18 cellular contexts compared by ENCODE assay signal in the genomic region with DNA sequence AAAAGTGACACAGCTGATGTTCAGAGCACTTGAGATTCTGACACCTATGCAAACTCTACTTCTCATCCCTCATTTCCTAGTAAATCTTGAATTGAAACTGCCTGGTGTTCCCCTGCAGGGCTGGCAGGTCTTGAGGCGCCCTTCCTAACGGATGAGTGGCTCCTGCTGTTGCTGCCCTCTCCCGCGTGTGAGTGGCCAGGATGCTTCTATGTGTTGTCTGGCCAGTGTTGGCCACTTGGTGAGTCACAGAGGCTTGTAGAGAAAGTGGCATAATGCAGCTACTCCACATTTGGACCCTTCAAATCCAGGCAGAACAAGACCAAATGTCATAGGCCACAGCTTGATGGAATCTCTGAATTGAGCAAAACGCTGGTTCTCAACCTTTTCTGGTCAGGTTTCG.
DNase-seq lines count a peak whose midpoint lies in the region; ATAC-seq lines count a peak whose summit lies in the region.
"Had no signal": no experiment of that assay in that cellular context is flagged by ENCODE, and none has a peak within 500 bp of the region (broad histone marks: within the 10 kb centered on the region; RNA-seq: fewer than 3 reads in every experiment).

No MANE protein-coding gene starts in this region.

- peak; percentile 16 for DNase-seq in AG20443 (ENCODE audit: low spot score)
- peak; percentile 17 for DNase-seq in MG63
- DNase-seq in caudate nucleus (lab: John Stamatoyannopoulos, UW), result peak in 1 of 61 donors; percentile 4
- DNase-seq in myocyte (ENCODE audit: low read depth), result peak; percentile 5
- DNase-seq in AG08395 (ENCODE audit: low spot score), result no peak
- no peak for DNase-seq in NCI-H226
- DNase-seq: CD4-positive, CD25-positive, alpha-beta regulatory T cell; DMS79 treated with DMSO at 0.1 percent for 48 hours; GDM1; NCI-H1105; NCI-H1694; NCI-H2227 treated with DMSO at 0.1 percent for 48 hours; NCI-H524 treated with DMSO at 0.1 percent for 48 hours; SHP77 treated with DMSO at 0.1 percent for 48 hours had no signal

- peak overlapping the region; percentile 29 for H3K27ac ChIP-seq in caudate nucleus (ENCODE audit: low read depth, low read length)
- H3K27ac ChIP-seq: KMS-11 had no signal

- H3K4me3 ChIP-seq in MG63, result no peak overlapping the region
- H3K4me3 ChIP-seq: GM12878 had no signal

- H3K9me3 ChIP-seq in MG63, result no peaks in the 10 kb centered on the region

- no peaks in the 10 kb centered on the region for H3K36me3 ChIP-seq in MG63

- no peaks in the 10 kb centered on the region for H3K27me3 ChIP-seq in MG63

- ATAC-seq in HG03460 (IDR thresholded peaks at IDR 0.05; ENCODE audit: unreplicated experiment), result no peak
- ATAC-seq: GM12878, SK-N-SH treated with all-trans-retinoic acid at 6 μM for 48 hours had no signal

Comparison
In these comparisons a context has a peak if more than half of its experiments do, and no peak if none do; other contexts are left out.
1. DNase-seq: peak in AG20443 (single experiment), MG63 (single experiment) and myocyte (single experiment); none in AG08395 (single experiment) and NCI-H226 (single experiment).